Comparison of ENCODE assay signal across 29 cellular contexts in the genomic region with DNA sequence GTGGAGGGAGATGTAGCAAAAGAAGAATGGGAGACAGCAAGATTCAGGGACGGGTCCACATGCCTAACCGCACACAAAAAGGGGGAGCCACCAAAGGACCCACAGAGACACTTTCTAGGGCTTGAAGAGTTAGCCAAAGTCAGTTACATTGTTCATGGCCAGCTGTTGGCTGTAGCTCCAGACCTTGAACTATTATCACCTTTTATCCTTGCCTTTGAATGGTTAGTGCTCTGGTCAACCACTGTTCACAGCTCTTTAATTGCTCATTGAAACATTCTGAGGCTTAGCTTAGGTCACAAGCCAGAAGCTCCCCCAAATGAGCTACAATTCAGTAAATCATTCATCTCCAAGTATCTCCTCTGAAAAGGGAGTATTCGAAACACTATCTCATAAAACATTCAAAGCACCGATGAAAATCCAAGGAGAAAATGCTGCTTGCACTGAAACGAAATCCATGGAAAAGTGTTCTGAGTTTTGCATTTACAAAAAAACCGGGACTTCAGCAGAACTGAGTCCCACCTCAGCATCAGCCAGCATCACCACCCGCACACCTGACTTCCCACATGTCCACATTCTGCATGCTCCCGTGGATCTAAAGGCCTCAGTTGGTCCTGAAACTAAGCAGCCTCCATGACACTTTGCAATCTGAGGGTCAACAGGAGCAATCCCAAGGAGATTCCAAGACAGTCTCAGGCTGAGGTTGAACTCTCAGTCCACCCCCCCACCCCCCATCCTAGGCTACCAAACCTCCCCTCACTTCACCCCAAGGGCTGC. TPM values are rescaled to one million over a fixed set of nuclear protein-coding genes. Genes with fewer than 3 reads are reported as not detected.
A peak's percentile ranks its signal among the peaks of the same experiment; 100 is the strongest.
DNase-seq lines count a peak whose midpoint lies in the region; ATAC-seq and TF ChIP-seq lines count a peak whose summit lies in the region.
"Had no signal": no experiment of that assay in that cellular context is flagged by ENCODE, and none has a peak within 500 bp of the region (broad histone marks: within the 10 kb centered on the region; RNA-seq: fewer than 3 reads in every experiment).

No MANE protein-coding gene starts in this region.

- DNase-seq in ascending aorta (ENCODE audit: low spot score in 2 of 2) (no peak), left kidney (ENCODE audit: low read depth, low spot score) (peak; percentile 14), NCI-H82 (lab: John Stamatoyannopoulos, UW) (no peak), smooth muscle cell (lab: John Stamatoyannopoulos, UW; ENCODE audit: unreplicated experiment) (no peak), pons (ENCODE audit: low spot score) (no peak)
- DNase-seq: activated CD4-positive, alpha-beta memory T cell treated with anti-CD3 and anti-CD28 coated beads, Interleukin-2, amount 10 ng/mL, durations not matched to agents 7 days and 5 days; activated CD4-positive, CD25-positive, alpha-beta regulatory T cell treated with anti-CD3 and anti-CD28 coated beads, Interleukin-2, amount 50 U/mL, for 72 hours; activated CD8-positive, alpha-beta memory T cell treated with anti-CD3 and anti-CD28 coated beads, Interleukin-2, amount 50 U/mL, for 48 hours; activated naive CD4-positive, alpha-beta T cell treated with anti-CD3 and anti-CD28 coated beads, Interleukin-2, amount 50 U/mL, for 16 hours; amniotic stem cell; colonic mucosa; DMS53; hypothalamus; MG63; mucosa of descending colon; NCI-H1417 treated with DMSO at 0.1 percent for 48 hours; NCI-H345; NCI-H748 treated with DMSO at 0.1 percent for 48 hours; posterior cingulate gyrus; SK-N-SH; stimulated activated naive CD8-positive, alpha-beta T cell treated with anti-CD3 and anti-CD28 coated beads, Interleukin-15, Interleukin-2, amounts not matched to agents 100 U/mL and 50 U/mL, for 24 hours; T-helper 17 cell had no signal

- H3K9me3 ChIP-seq in BLaER1 (no peaks in the 10 kb centered on the region), ascending aorta (no peaks in the 10 kb centered on the region), smooth muscle cell (replicated peaks; ENCODE audit: low read depth) (no peaks in the 10 kb centered on the region)
- H3K9me3 ChIP-seq: colonic mucosa, MG63, mucosa of descending colon, SK-N-SH had no signal

- H3F3A ChIP-seq in smooth muscle cell (ENCODE audit: low read depth), result peaks cover 8% of the 10 kb centered on the region

- H3K36me3 ChIP-seq in BLaER1 (no peaks in the 10 kb centered on the region), ascending aorta (peaks cover 3 to 40% of the 10 kb centered on the region in 2 donors), rectal smooth muscle tissue (ENCODE audit: control insufficient read depth, insufficient read depth, low read length) (no peaks in the 10 kb centered on the region), smooth muscle cell (ENCODE audit: low read depth) (no peaks in the 10 kb centered on the region)
- H3K36me3 ChIP-seq: colonic mucosa, MG63, neural progenitor cell had no signal

- H3K9ac ChIP-seq in BLaER1 (no peak overlapping the region), rectal smooth muscle tissue (ENCODE audit: low read length) (peak overlapping the region; percentile 21), smooth muscle cell (ENCODE audit: low read depth) (no peak overlapping the region)
- H3K9ac ChIP-seq: neural progenitor cell, SK-N-SH had no signal

- H3K4me1 ChIP-seq in BLaER1 (peaks cover 49% of the 10 kb centered on the region), ascending aorta (peaks cover 0 to 9% of the 10 kb centered on the region in 2 donors), rectal smooth muscle tissue (ENCODE audit: control insufficient read depth, insufficient read depth, low read length) (peaks cover 23% of the 10 kb centered on the region), smooth muscle cell (ENCODE audit: low read depth) (peaks cover 17% of the 10 kb centered on the region)

- H2AFZ ChIP-seq in smooth muscle cell (ENCODE audit: low read depth), result no peak overlapping the region
- H2AFZ ChIP-seq: neural progenitor cell had no signal

- H3K79me2 ChIP-seq in smooth muscle cell (ENCODE audit: low read depth), result peaks cover 61% of the 10 kb centered on the region

- ATAC-seq in GM18909 (IDR thresholded peaks at IDR 0.05; ENCODE audit: poor library complexity, unreplicated experiment), result no peak
- ATAC-seq: K562; mucosa of descending colon; stimulated activated naive CD8-positive, alpha-beta T cell treated with anti-CD3 and anti-CD28 coated beads, Interleukin-15, Interleukin-2, amounts not matched to agents 100 U/mL and 50 U/mL, for 24 hours; T-helper 17 cell had no signal

- H3K4me3 ChIP-seq in BLaER1, result no peak overlapping the region
- peak overlapping the region; percentile 80 to 83 for H3K4me3 ChIP-seq in ascending aorta
- peak overlapping the region; percentile 85 for H3K4me3 ChIP-seq in rectal smooth muscle tissue (ENCODE audit: low read length)
- H3K4me3 ChIP-seq in smooth muscle cell, result no peak overlapping the region
- H3K4me3 ChIP-seq: colonic mucosa, K562, MG63, mucosa of descending colon, neural progenitor cell had no signal

- H3K27ac ChIP-seq in BLaER1 (no peak overlapping the region), ascending aorta (peak overlapping the region; percentile 78 to 91), rectal smooth muscle tissue (ENCODE audit: low read depth, low read length) (peak overlapping the region; percentile 95), smooth muscle cell (ENCODE audit: low read depth) (no peak overlapping the region)
- H3K27ac ChIP-seq: colonic mucosa, neural progenitor cell, RWPE1 had no signal

- TF ChIP-seq CTCF in ascending aorta (IDR thresholded peaks at IDR 0.05) (no peak), smooth muscle cell (IDR thresholded peaks at IDR 0.05; ENCODE audit: borderline replicate concordance, insufficient read depth, poor library complexity, severe bottlenecking) (no peak)

- intact Hi-C loops in ascending aorta (cut with DNase I), result loop anchor here (5.0 to 10.0 kb wide), 2 partner anchors 62 to 180 kb away; no protein-coding TSS in a partner anchor

- peak overlapping the region; percentile 67; the same call in 1 of the 2 replicates for H3K4me2 ChIP-seq in BLaER1
- H3K4me2 ChIP-seq in smooth muscle cell, result no peak overlapping the region
- H3K4me2 ChIP-seq: neural progenitor cell, SK-N-SH had no signal

- WGBS in smooth muscle cell (ENCODE audit: low lambda C conversion rate), result 91% methylated on average over 8 of the region's 8 CpGs

- peaks cover 23% of the 10 kb centered on the region for H3K27me3 ChIP-seq in BLaER1
- H3K27me3 ChIP-seq in ascending aorta, result no peaks in the 10 kb centered on the region
- no peaks in the 10 kb centered on the region for H3K27me3 ChIP-seq in rectal smooth muscle tissue (ENCODE audit: control insufficient read depth, insufficient read depth, low read length)
- H3K27me3 ChIP-seq in smooth muscle cell (ENCODE audit: low read depth), result no peaks in the 10 kb centered on the region
- H3K27me3 ChIP-seq: colonic mucosa had no signal

- peaks cover 12% of the 10 kb centered on the region for H4K20me1 ChIP-seq in BLaER1
- peaks cover 22% of the 10 kb centered on the region for H4K20me1 ChIP-seq in smooth muscle cell (ENCODE audit: low read depth)

RNA-seq across cellular contexts. Expression of a gene that starts 4.0 kb away (rescaled TPM):
- total RNA-seq in ascending aorta (416 TPM), smooth muscle cell (21.0 and 29.0 TPM in 2 replicates)
- polyA plus RNA-seq in smooth muscle cell, result 11.3 and 14.6 TPM in 2 replicates
- total RNA-seq: G401 had no signal

Comparison
In these comparisons a context has a peak if more than half of its experiments do, and no peak if none do; other contexts are left out.
1. H3K27ac ChIP-seq: peak in ascending aorta (2 of 2) and rectal smooth muscle tissue (single experiment); none in BLaER1 (single experiment) and smooth muscle cell (single experiment).
2. H3K4me3 ChIP-seq: peak in ascending aorta (2 of 2) and rectal smooth muscle tissue (single experiment); none in BLaER1 (single experiment) and smooth muscle cell (single experiment).
3. RNA of a gene that starts 4.0 kb away (total RNA-seq): 416 TPM in ascending aorta (single experiment); 21.0 to 29.0 TPM in smooth muscle cell; every median in the first group is over 10 times any median in the second.